ENCODE assay signal across 1 cellular context in the genomic region with DNA sequence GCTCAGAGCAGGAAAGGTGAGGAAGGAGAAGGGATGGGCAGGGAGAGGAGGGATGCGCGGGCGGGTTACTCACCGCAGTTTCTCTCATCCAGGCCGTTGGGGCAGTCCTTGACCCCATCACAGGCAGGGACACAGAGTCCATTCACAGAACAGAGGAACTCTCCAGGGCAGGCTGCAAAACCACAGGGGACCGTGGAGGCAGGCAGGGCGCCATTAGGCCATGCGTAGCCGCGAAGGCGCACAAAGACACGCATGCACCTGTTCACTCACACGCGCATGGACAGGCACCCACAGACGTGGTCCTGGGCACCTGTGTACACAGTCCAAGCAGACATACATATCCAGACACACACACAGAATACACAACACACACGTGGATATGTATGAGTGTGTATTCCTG.
A peak's percentile ranks its signal among the peaks of the same experiment; 100 is the strongest.
TF ChIP-seq lines count a peak whose summit lies in the region.

No MANE protein-coding gene starts in this region.

TF ChIP-seq in HepG2, 621 proteins besides CTCF, POLR2A, EP300 and RAD21:
- TF ChIP-seq ZNF83 (CRISPR knock-in tag; IDR thresholded peaks at IDR 0.05; ENCODE audit: borderline replicate concordance) (no peak), MTA1 (CRISPR knock-in tag; IDR thresholded peaks at IDR 0.05; ENCODE audit: borderline replicate concordance) (0 out of 2 replicates have a peak, but pooled peaks have one; percentile 29)
- TF ChIP-seq, protein P1, sequence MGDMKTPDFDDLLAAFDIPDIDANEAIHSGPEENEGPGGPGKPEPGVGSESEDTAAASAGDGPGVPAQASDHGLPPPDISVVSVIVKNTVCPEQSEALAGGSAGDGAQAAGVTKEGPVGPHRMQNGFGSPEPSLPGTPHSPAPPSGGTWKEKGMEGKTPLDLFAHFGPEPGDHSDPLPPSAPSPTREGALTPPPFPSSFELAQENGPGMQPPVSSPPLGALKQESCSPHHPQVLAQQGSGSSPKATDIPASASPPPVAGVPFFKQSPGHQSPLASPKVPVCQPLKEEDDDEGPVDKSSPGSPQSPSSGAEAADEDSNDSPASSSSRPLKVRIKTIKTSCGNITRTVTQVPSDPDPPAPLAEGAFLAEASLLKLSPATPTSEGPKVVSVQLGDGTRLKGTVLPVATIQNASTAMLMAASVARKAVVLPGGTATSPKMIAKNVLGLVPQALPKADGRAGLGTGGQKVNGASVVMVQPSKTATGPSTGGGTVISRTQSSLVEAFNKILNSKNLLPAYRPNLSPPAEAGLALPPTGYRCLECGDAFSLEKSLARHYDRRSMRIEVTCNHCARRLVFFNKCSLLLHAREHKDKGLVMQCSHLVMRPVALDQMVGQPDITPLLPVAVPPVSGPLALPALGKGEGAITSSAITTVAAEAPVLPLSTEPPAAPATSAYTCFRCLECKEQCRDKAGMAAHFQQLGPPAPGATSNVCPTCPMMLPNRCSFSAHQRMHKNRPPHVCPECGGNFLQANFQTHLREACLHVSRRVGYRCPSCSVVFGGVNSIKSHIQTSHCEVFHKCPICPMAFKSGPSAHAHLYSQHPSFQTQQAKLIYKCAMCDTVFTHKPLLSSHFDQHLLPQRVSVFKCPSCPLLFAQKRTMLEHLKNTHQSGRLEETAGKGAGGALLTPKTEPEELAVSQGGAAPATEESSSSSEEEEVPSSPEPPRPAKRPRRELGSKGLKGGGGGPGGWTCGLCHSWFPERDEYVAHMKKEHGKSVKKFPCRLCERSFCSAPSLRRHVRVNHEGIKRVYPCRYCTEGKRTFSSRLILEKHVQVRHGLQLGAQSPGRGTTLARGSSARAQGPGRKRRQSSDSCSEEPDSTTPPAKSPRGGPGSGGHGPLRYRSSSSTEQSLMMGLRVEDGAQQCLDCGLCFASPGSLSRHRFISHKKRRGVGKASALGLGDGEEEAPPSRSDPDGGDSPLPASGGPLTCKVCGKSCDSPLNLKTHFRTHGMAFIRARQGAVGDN (CRISPR knock-in tag; IDR thresholded peaks at IDR 0.05), result peak; percentile 29; the same call in 1 of the 2 replicates
- TF ChIP-seq, protein P2, sequence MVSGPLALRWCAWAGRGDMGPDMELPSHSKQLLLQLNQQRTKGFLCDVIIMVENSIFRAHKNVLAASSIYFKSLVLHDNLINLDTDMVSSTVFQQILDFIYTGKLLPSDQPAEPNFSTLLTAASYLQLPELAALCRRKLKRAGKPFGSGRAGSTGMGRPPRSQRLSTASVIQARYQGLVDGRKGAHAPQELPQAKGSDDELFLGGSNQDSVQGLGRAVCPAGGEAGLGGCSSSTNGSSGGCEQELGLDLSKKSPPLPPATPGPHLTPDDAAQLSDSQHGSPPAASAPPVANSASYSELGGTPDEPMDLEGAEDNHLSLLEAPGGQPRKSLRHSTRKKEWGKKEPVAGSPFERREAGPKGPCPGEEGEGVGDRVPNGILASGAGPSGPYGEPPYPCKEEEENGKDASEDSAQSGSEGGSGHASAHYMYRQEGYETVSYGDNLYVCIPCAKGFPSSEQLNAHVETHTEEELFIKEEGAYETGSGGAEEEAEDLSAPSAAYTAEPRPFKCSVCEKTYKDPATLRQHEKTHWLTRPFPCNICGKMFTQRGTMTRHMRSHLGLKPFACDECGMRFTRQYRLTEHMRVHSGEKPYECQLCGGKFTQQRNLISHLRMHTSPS (CRISPR knock-in tag; IDR thresholded peaks at IDR 0.05; ENCODE audit: low read depth), result no peak
- TF ChIP-seq, protein P3, sequence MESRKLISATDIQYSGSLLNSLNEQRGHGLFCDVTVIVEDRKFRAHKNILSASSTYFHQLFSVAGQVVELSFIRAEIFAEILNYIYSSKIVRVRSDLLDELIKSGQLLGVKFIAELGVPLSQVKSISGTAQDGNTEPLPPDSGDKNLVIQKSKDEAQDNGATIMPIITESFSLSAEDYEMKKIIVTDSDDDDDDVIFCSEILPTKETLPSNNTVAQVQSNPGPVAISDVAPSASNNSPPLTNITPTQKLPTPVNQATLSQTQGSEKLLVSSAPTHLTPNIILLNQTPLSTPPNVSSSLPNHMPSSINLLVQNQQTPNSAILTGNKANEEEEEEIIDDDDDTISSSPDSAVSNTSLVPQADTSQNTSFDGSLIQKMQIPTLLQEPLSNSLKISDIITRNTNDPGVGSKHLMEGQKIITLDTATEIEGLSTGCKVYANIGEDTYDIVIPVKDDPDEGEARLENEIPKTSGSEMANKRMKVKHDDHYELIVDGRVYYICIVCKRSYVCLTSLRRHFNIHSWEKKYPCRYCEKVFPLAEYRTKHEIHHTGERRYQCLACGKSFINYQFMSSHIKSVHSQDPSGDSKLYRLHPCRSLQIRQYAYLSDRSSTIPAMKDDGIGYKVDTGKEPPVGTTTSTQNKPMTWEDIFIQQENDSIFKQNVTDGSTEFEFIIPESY (CRISPR knock-in tag; IDR thresholded peaks at IDR 0.05), result 0 out of 2 replicates have a peak, but pooled peaks have one; percentile 56
